9 cellular contexts compared by ENCODE assay signal in genomic region chr5:143262393-143263174, GRCh38.
DNase-seq lines count a peak whose midpoint lies in the region; ATAC-seq and TF ChIP-seq lines count a peak whose summit lies in the region.
"Had no signal": no experiment of that assay in that cellular context is flagged by ENCODE, and none has a peak within 500 bp of the region (broad histone marks: within the 10 kb centered on the region; RNA-seq: fewer than 3 reads in every experiment).

No MANE protein-coding gene starts in this region.

- H3K4me1 Mint-ChIP-seq in nephron progenitor cell = no peaks in the 10 kb centered on the region

- H3K4me1 ChIP-seq in KMS-11 (ENCODE audit: low read depth, poor library complexity, severe bottlenecking) = peaks cover 29% of the 10 kb centered on the region
- H3K4me1 ChIP-seq: SJCRH30 had no signal

- no peak overlapping the region for H3K9ac ChIP-seq in KMS-11

- intact Hi-C loops in posterior vena cava (cut with DNase I) = no loop called here

- no peak overlapping the region for H3K27ac Mint-ChIP-seq in nephron progenitor cell

- peak overlapping the region; percentile 36 for H3K4me2 ChIP-seq in KMS-11

- no peaks in the 10 kb centered on the region for H3K27me3 ChIP-seq in KMS-11 (ENCODE audit: insufficient read depth, low read depth)
- H3K27me3 ChIP-seq: SJCRH30 had no signal

- H3K4me3 ChIP-seq in KMS-11 (IDR thresholded peaks at IDR 0.05; ENCODE audit: insufficient read depth, low read depth, low read length) = no peak overlapping the region
- no peak overlapping the region for H3K4me3 ChIP-seq in fibroblast of mammary gland (ENCODE audit: control insufficient read depth, low read depth, low read length)
- H3K4me3 ChIP-seq: SJCRH30 had no signal

- TF ChIP-seq CTCF in KMS-11 (conservative IDR thresholded peaks at IDR 0.05; ENCODE audit: low read depth, low read length) (no peak), fibroblast of mammary gland (conservative IDR thresholded peaks at IDR 0.05; ENCODE audit: control insufficient read depth, insufficient read depth, low read depth, low read length) (no peak), nephron progenitor cell (IDR thresholded peaks at IDR 0.05) (no peak)

- no peaks in the 10 kb centered on the region for H3K36me3 ChIP-seq in KMS-11 (ENCODE audit: insufficient read depth)
- H3K36me3 ChIP-seq: SJCRH30 had no signal

- no peak overlapping the region for H2AFZ ChIP-seq in KMS-11 (ENCODE audit: low read depth)

- H3K27ac ChIP-seq in KMS-11 = no peak overlapping the region
- H3K27ac ChIP-seq: SJCRH30 had no signal

- no peaks in the 10 kb centered on the region for H3K79me2 ChIP-seq in KMS-11 (ENCODE audit: insufficient read depth, low read depth)

- peaks cover 20% of the 10 kb centered on the region for H3K9me3 Mint-ChIP-seq in nephron progenitor cell

- H3K4me3 Mint-ChIP-seq in nephron progenitor cell = no peak overlapping the region

- H4K20me1 ChIP-seq in KMS-11 (ENCODE audit: insufficient read depth) = no peaks in the 10 kb centered on the region

- peak; percentile 55 for DNase-seq in CD1c-positive myeloid dendritic cell (ENCODE audit: extremely low spot score)
- peak; percentile 98 for DNase-seq in fibroblast of mammary gland (ENCODE audit: low read depth)
- no peak for DNase-seq in nephron progenitor cell
- DNase-seq in stimulated activated naive CD4-positive, alpha-beta T cell (lab: John Stamatoyannopoulos, UW) = no peak
- no peak for DNase-seq in posterior vena cava (ENCODE audit: low spot score)

- no peaks in the 10 kb centered on the region for H3K36me3 Mint-ChIP-seq in nephron progenitor cell (ENCODE audit: low read depth)

- peak; percentile 84 for ATAC-seq in GM21529 (IDR thresholded peaks at IDR 0.05; ENCODE audit: unreplicated experiment)
- ATAC-seq in HG03025 (IDR thresholded peaks at IDR 0.05; ENCODE audit: low FRiP score, unreplicated experiment) = no peak

- peaks cover 6% of the 10 kb centered on the region for H3K27me3 Mint-ChIP-seq in nephron progenitor cell (ENCODE audit: low read depth, poor library complexity)

Comparison
In these comparisons a context has a peak if more than half of its experiments do, and no peak if none do; other contexts are left out.
1. DNase-seq: peak in CD1c-positive myeloid dendritic cell (single experiment) and fibroblast of mammary gland (single experiment); none in nephron progenitor cell (single experiment), stimulated activated naive CD4-positive, alpha-beta T cell (0 of 6) and posterior vena cava (single experiment).